Comparison of ENCODE assay signal across 8 cellular contexts in genomic region chr1:182392045-182393028, GRCh38. TPM values are rescaled to one million over a fixed set of nuclear protein-coding genes. Genes with fewer than 3 reads are reported as not detected.
DNase-seq lines count a peak whose midpoint lies in the region; ATAC-seq and TF ChIP-seq lines count a peak whose summit lies in the region.

No MANE protein-coding gene starts in this region.

- ATAC-seq in HG03108 (IDR thresholded peaks at IDR 0.05; ENCODE audit: unreplicated experiment) (peak; percentile 11), heart left ventricle (peak in 2 of 4 donors; percentile 12 to 37)

- TF ChIP-seq POLR2A in heart left ventricle (IDR thresholded peaks at IDR 0.05) = no peak

- H3K27ac ChIP-seq in heart left ventricle = peak overlapping the region; percentile 93 to 100 (median 99)

- H3K27me3 ChIP-seq in heart left ventricle = no peaks in the 10 kb centered on the region

- peak; percentile 33 for DNase-seq in activated CD4-positive, alpha-beta T cell treated with anti-CD3 and anti-CD28 coated beads for 48 hours
- DNase-seq in activated CD4-positive, alpha-beta T cell treated with anti-CD3 and anti-CD28 coated beads, Interleukin-2, amount 50 U/mL, for 4 hours = no peak
- DNase-seq in NCI-H69 (lab: John Stamatoyannopoulos, UW) = peak; percentile 95
- DNase-seq in heart left ventricle = peak in 4 of 5 donors; percentile 64 to 87 (median 72)
- DNase-seq in posterior vena cava (ENCODE audit: low spot score) = peak; percentile 88
- DNase-seq in SW 1271 (lab: John Stamatoyannopoulos, UW) = no peak

- H3K4me3 ChIP-seq in heart left ventricle = peak overlapping the region; percentile 65 to 97 (median 90)

- H3K9me3 ChIP-seq in heart left ventricle = no peaks in the 10 kb centered on the region

- peak overlapping the region; percentile 76 for H3K4me3 Mint-ChIP-seq in activated naive CD8-positive, alpha-beta T cell

- intact Hi-C loops in heart left ventricle (cut with DNase I) (loop anchor here in 8 of 10 donors (5.0 to 10.0 kb wide), 8 partner anchors 55 to 160 kb away; no protein-coding TSS in a partner anchor), posterior vena cava (cut with DNase I) (loop anchor here (10.0 kb wide), 2 partner anchors 88 to 108 kb away; no protein-coding TSS in a partner anchor)

- no peaks in the 10 kb centered on the region for H3K9me3 Mint-ChIP-seq in activated naive CD8-positive, alpha-beta T cell (ENCODE audit: low read depth)

- H3K4me1 Mint-ChIP-seq in activated naive CD8-positive, alpha-beta T cell (ENCODE audit: low read depth) = peaks cover 28% of the 10 kb centered on the region

- peaks cover 0 to 26% (median 16%) of the 10 kb centered on the region in 9 donors for H3K36me3 ChIP-seq in heart left ventricle

- TF ChIP-seq CTCF in heart left ventricle (IDR thresholded peaks at IDR 0.05) = no peak

- no peaks in the 10 kb centered on the region for H3K36me3 Mint-ChIP-seq in activated naive CD8-positive, alpha-beta T cell

- peaks cover 24% of the 10 kb centered on the region for H3K27me3 Mint-ChIP-seq in activated naive CD8-positive, alpha-beta T cell

- 14 to 19% (median 15%) methylated on average over 41 to 47 of the region's 47 CpGs for WGBS in heart left ventricle, 4 donors

- peaks cover 0 to 70% (median 31%) of the 10 kb centered on the region in 12 donors for H3K4me1 ChIP-seq in heart left ventricle

- H3K27ac Mint-ChIP-seq in activated naive CD8-positive, alpha-beta T cell = peak overlapping the region; percentile 28

RNA-seq across cellular contexts. Expression of gene GLUL, which starts 0.7 kb away (rescaled TPM):
- total RNA-seq in heart left ventricle (100 to 1,000 TPM; 276 to 965 (median 520) TPM), posterior vena cava (100 to 1,000 TPM; 482 to 580 TPM)
- polyA plus RNA-seq in heart left ventricle = 1,000 to 10,000 TPM in 1 of 2 donors, 10 to 100 TPM in 1; 92.6 to 1,145 TPM

RNA-seq across cellular contexts. Expression of gene TEDDM1, which starts 8.1 kb away (rescaled TPM):
- not detected for total RNA-seq in heart left ventricle
- not detected for polyA plus RNA-seq in heart left ventricle
- not detected for total RNA-seq in posterior vena cava

RNA-seq across cellular contexts. Expression of gene RGSL1, which starts 57.6 kb away (rescaled TPM):
- total RNA-seq in heart left ventricle (not detected), posterior vena cava (not detected)
- not detected for polyA plus RNA-seq in heart left ventricle

Comparison
In these comparisons a context has a peak if more than half of its experiments do, and no peak if none do; other contexts are left out.
1. DNase-seq: peak in activated CD4-positive, alpha-beta T cell treated with anti-CD3 and anti-CD28 coated beads for 48 hours (single experiment), NCI-H69 (single experiment), heart left ventricle (4 of 5) and posterior vena cava (single experiment); none in activated CD4-positive, alpha-beta T cell treated with anti-CD3 and anti-CD28 coated beads, Interleukin-2, amount 50 U/mL, for 4 hours (0 of 2) and SW 1271 (0 of 2).